In the genomic region with DNA sequence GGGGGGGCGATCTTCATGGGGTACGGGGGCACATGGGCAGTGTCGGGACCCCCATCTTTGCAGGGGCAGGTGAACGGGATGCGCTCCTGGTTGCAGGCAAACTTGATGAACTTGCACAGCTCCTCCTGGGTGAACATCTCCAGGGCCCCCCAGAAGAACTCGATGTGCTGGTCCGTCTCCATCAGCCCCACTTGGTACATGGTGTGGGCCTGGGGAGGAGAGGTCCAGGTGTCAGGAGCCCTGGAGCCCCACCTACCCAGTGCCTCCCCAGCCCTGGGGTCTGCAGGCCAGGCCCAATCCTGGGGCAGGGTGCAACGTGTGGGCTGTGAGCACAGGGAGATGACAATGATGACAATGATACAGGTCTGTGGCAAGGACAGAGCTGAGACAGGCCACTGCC, we compare ENCODE assay signal across 24 cellular contexts.
"Had no signal": no experiment of that assay in that cellular context is flagged by ENCODE, and none has a peak within 500 bp of the region (broad histone marks: within the 10 kb centered on the region; RNA-seq: fewer than 3 reads in every experiment).

No MANE protein-coding gene starts in this region.

- H3K27me3 Mint-ChIP-seq: activated CD4-positive, alpha-beta memory T cell treated with anti-CD3 and anti-CD28 coated beads for 36 hours; activated CD8-positive, alpha-beta memory T cell treated with anti-CD3 and anti-CD28 coated beads, Interleukin-2, amount 10 ng/mL, durations not matched to agents 7 days and 5 days; activated naive CD4-positive, alpha-beta T cell treated with anti-CD3 and anti-CD28 coated beads, Interleukin-2, amount 50 U/mL, for 24 hours; dendritic cell treated with granulocyte-macrophage colony-stimulating factor and Interleukin-4, amounts not matched to agents 40 ng/mL and 50 ng/mL, for 4 days; type B pancreatic cell had no signal

- H3K4me3 Mint-ChIP-seq: activated CD4-positive, alpha-beta memory T cell treated with anti-CD3 and anti-CD28 coated beads for 36 hours; activated CD8-positive, alpha-beta memory T cell treated with anti-CD3 and anti-CD28 coated beads, Interleukin-2, amount 10 ng/mL, durations not matched to agents 7 days and 5 days; activated naive CD4-positive, alpha-beta T cell treated with anti-CD3 and anti-CD28 coated beads, Interleukin-2, amount 50 U/mL, for 24 hours; dendritic cell treated with granulocyte-macrophage colony-stimulating factor and Interleukin-4, amounts not matched to agents 40 ng/mL and 50 ng/mL, for 4 days; natural killer cell; type B pancreatic cell had no signal

- H3K27ac Mint-ChIP-seq: activated CD4-positive, alpha-beta memory T cell treated with anti-CD3 and anti-CD28 coated beads for 36 hours; activated CD8-positive, alpha-beta memory T cell treated with anti-CD3 and anti-CD28 coated beads, Interleukin-2, amount 10 ng/mL, durations not matched to agents 7 days and 5 days; activated naive CD4-positive, alpha-beta T cell treated with anti-CD3 and anti-CD28 coated beads, Interleukin-2, amount 50 U/mL, for 24 hours; dendritic cell treated with granulocyte-macrophage colony-stimulating factor and Interleukin-4, amounts not matched to agents 40 ng/mL and 50 ng/mL, for 4 days; natural killer cell; type B pancreatic cell had no signal

- H3K9me3 Mint-ChIP-seq: natural killer cell had no signal

- DNase-seq: activated CD4-positive, alpha-beta memory T cell treated with anti-CD3 and anti-CD28 coated beads for 36 hours; activated CD4-positive, alpha-beta T cell treated with anti-CD3 and anti-CD28 coated beads for 48 hours; activated CD4-positive, CD25-positive, alpha-beta regulatory T cell; activated CD8-positive, alpha-beta memory T cell treated with anti-CD3 and anti-CD28 coated beads, Interleukin-2, amount 10 ng/mL, durations not matched to agents 7 days and 5 days; activated gamma-delta T cell; activated T-cell treated with anti-CD3 and anti-CD28 coated beads for 4 hours; cerebellar nuclear complex; effector memory CD4-positive, alpha-beta T cell; esophagus squamous epithelium; gastrocnemius medialis; hippocampal formation; midbrain; natural killer cell; psoas muscle; stimulated activated CD4-positive, alpha-beta T cell treated with anti-CD3 and anti-CD28 coated beads, Interleukin-4, amount 100 ng/mL, for 24 hours; stomach; T1000; testis had no signal

- H3K27me3 ChIP-seq: esophagus squamous epithelium, gastrocnemius medialis, neutrophil, pancreas, right atrium auricular region, stomach, testis had no signal

- ATAC-seq: activated CD8-positive, alpha-beta memory T cell treated with anti-CD3 and anti-CD28 coated beads, Interleukin-2, amount 10 ng/mL, durations not matched to agents 7 days and 5 days; gastrocnemius medialis; natural killer cell; pancreas had no signal

- H3K4me1 ChIP-seq: esophagus squamous epithelium, gastrocnemius medialis, pancreas, psoas muscle, right atrium auricular region, stomach, testis had no signal

- H3K27ac ChIP-seq: esophagus squamous epithelium, gastrocnemius medialis, neutrophil, pancreas, psoas muscle, right atrium auricular region, stomach, testis had no signal

- H3K9me3 ChIP-seq: gastrocnemius medialis, neutrophil, pancreas, psoas muscle, right atrium auricular region, testis had no signal

- H3K4me3 ChIP-seq: esophagus squamous epithelium, gastrocnemius medialis, pancreas, psoas muscle, right atrium auricular region, stomach, testis had no signal
